Comparison of ENCODE assay signal across 1 cellular context in genomic region chr7:99127636-99128035, GRCh38.
TF ChIP-seq lines count a peak whose summit lies in the region.

No MANE protein-coding gene starts in this region.

TF ChIP-seq in IMR-90, 13 proteins besides CTCF, POLR2A, EP300 and RAD21 (continued from another document):
- no peak for TF ChIP-seq NFE2L2 (IDR thresholded peaks at IDR 0.05; ENCODE audit: low read depth, low read length)
